In genomic region chr2:170524828-170525565, GRCh38 we compare ENCODE assay signal across 10 cellular contexts.
DNase-seq lines count a peak whose midpoint lies in the region; ATAC-seq and TF ChIP-seq lines count a peak whose summit lies in the region.
"Had no signal": no experiment of that assay in that cellular context is flagged by ENCODE, and none has a peak within 500 bp of the region (broad histone marks: within the 10 kb centered on the region; RNA-seq: fewer than 3 reads in every experiment).

No MANE protein-coding gene starts in this region.

- H3K4me1 ChIP-seq in HUES48 (ENCODE audit: control insufficient read depth, insufficient read depth, low read length) (peaks cover 15% of the 10 kb centered on the region), thyroid gland (peaks cover 7 to 28% of the 10 kb centered on the region in 2 donors)

- H3K27me3 ChIP-seq in HUES48 (ENCODE audit: control insufficient read depth, insufficient read depth, low read length) (no peaks in the 10 kb centered on the region; the same call in 1 of the 2 replicates), thyroid gland (no peaks in the 10 kb centered on the region)

- peak; percentile 59 for ATAC-seq in GM21619 (IDR thresholded peaks at IDR 0.05; ENCODE audit: unreplicated experiment)

- no peaks in the 10 kb centered on the region for H3K9me3 ChIP-seq in HUES48 (ENCODE audit: control insufficient read depth, insufficient read depth, low read length)
- H3K9me3 ChIP-seq in thyroid gland, result no peaks in the 10 kb centered on the region

- TF ChIP-seq CTCF in thyroid gland (IDR thresholded peaks at IDR 0.05), result no peak

- peak overlapping the region; percentile 80 for H3K27ac ChIP-seq in HUES48 (ENCODE audit: low read depth, low read length)
- peak overlapping the region in 1 of 3 donors; percentile 58 for H3K27ac ChIP-seq in thyroid gland
- H3K27ac ChIP-seq: C4-2B had no signal

- no peaks in the 10 kb centered on the region for H3K36me3 ChIP-seq in HUES48 (ENCODE audit: control insufficient read depth, insufficient read depth, low read length)
- no peaks in the 10 kb centered on the region for H3K36me3 ChIP-seq in thyroid gland

- intact Hi-C loops in thyroid gland (cut with DNase I), result no loop called here

- WGBS in thyroid gland, 2 donors, result 28 to 62% methylated on average over 2 of the region's 2 CpGs

- no peak overlapping the region for H3K4me3 ChIP-seq in HUES48 (ENCODE audit: low read depth, low read length)
- H3K4me3 ChIP-seq in thyroid gland (replicated peaks in 1 of 3), result no peak overlapping the region

- no peak overlapping the region for H3K9ac ChIP-seq in HUES48 (ENCODE audit: low read depth, low read length)

- DNase-seq in EH (ENCODE audit: low read depth) (peak; percentile 6), iris pigment epithelial cell (ENCODE audit: low read depth) (peak; percentile 56), thyroid gland (no peak), NCI-H146 (lab: John Stamatoyannopoulos, UW) (no peak), T-helper 1 cell (no peak), RKO (ENCODE audit: low spot score) (no peak)
- DNase-seq: NCI-H524 treated with DMSO at 0.1 percent for 48 hours had no signal

- TF ChIP-seq POLR2A in thyroid gland (IDR thresholded peaks at IDR 0.05), result no peak

Comparison
In these comparisons a context has a peak if more than half of its experiments do, and no peak if none do; other contexts are left out.
1. DNase-seq: peak in EH (single experiment) and iris pigment epithelial cell (single experiment); none in thyroid gland (0 of 2), NCI-H146 (single experiment), T-helper 1 cell (0 of 5) and RKO (single experiment).